Comparison of ENCODE assay signal across 8 cellular contexts in genomic region chr9:92294297-92294676, GRCh38. TPM values are rescaled to one million over a fixed set of nuclear protein-coding genes. Genes with fewer than 3 reads are reported as not detected.
DNase-seq lines count a peak whose midpoint lies in the region; ATAC-seq and TF ChIP-seq lines count a peak whose summit lies in the region.

No MANE protein-coding gene starts in this region.

- DNase-seq in activated CD8-positive, alpha-beta memory T cell treated with anti-CD3 and anti-CD28 coated beads for 24 hours, result peak; percentile 71
- DNase-seq in activated CD8-positive, alpha-beta memory T cell treated with anti-CD3 and anti-CD28 coated beads, Interleukin-2, amount 50 U/mL, for 4 hours, result no peak
- peak; percentile 30 for DNase-seq in RPMI8226
- no peak for DNase-seq in coronary artery (ENCODE audit: low spot score)
- no peak for DNase-seq in mesothelial cell of epicardium (ENCODE audit: low spot score in 2 of 2, unreplicated experiment in 2 of 2)
- no peak for DNase-seq in KG1 (lab: John Stamatoyannopoulos, UW)

- H3K27ac ChIP-seq in coronary artery (peak overlapping the region; percentile 52 to 75), urinary bladder (ENCODE audit: low read depth) (no peak overlapping the region)

- H3K4me1 Mint-ChIP-seq in mesothelial cell of epicardium, result peaks cover 39% of the 10 kb centered on the region

- no peaks in the 10 kb centered on the region for H3K27me3 Mint-ChIP-seq in mesothelial cell of epicardium (ENCODE audit: low read depth)

- H3K27ac Mint-ChIP-seq in mesothelial cell of epicardium, result peak overlapping the region; percentile 99

- TF ChIP-seq CTCF in coronary artery (IDR thresholded peaks at IDR 0.05) (no peak), mesothelial cell of epicardium (IDR thresholded peaks at IDR 0.05; ENCODE audit: unreplicated experiment) (no peak)

- H3K36me3 ChIP-seq in urinary bladder (ENCODE audit: insufficient read depth), result no peaks in the 10 kb centered on the region

- peak overlapping the region; percentile 98 for H3K4me3 Mint-ChIP-seq in mesothelial cell of epicardium

- peaks cover 6% of the 10 kb centered on the region for H3K9me3 Mint-ChIP-seq in mesothelial cell of epicardium

- ATAC-seq in GM21528 (IDR thresholded peaks at IDR 0.05; ENCODE audit: low FRiP score, unreplicated experiment), result no peak

- whole genome bisulfite sequencing in urinary bladder, result 17% methylated on average over 13 of the region's 13 CpGs

- H3K36me3 Mint-ChIP-seq in mesothelial cell of epicardium, result peaks cover 30% of the 10 kb centered on the region

- H3K4me3 ChIP-seq in coronary artery (peak overlapping the region; percentile 77), urinary bladder (ENCODE audit: low read depth, low read length) (peak overlapping the region; percentile 63)

- H3K4me1 ChIP-seq in urinary bladder (ENCODE audit: insufficient read depth), result no peaks in the 10 kb centered on the region

RNA-seq across cellular contexts. Expression of gene IARS1, which starts 0.8 kb away (rescaled TPM):
- total RNA-seq in mesothelial cell of epicardium (117 to 127 TPM (median 126 TPM) in 3 replicates), urinary bladder (182 TPM)
- polyA plus RNA-seq in urinary bladder, result 33.3 TPM

RNA-seq across cellular contexts. Expression of gene NOL8, which starts 30.9 kb away (rescaled TPM):
- total RNA-seq in mesothelial cell of epicardium, result 39.0 to 43.4 TPM (median 42.7 TPM) in 3 replicates
- 46.3 TPM for total RNA-seq in urinary bladder
- 17.2 TPM for polyA plus RNA-seq in urinary bladder

RNA-seq across cellular contexts. Expression of gene CENPP, which starts 31.5 kb away (rescaled TPM):
- 6.0 to 7.8 TPM (median 7.4 TPM) in 3 replicates for total RNA-seq in mesothelial cell of epicardium
- 20.9 TPM for total RNA-seq in urinary bladder
- 2.7 TPM for polyA plus RNA-seq in urinary bladder

Comparison
In these comparisons a context has a peak if more than half of its experiments do, and no peak if none do; other contexts are left out.
1. DNase-seq: peak in activated CD8-positive, alpha-beta memory T cell treated with anti-CD3 and anti-CD28 coated beads for 24 hours (single experiment) and RPMI8226 (single experiment); none in activated CD8-positive, alpha-beta memory T cell treated with anti-CD3 and anti-CD28 coated beads, Interleukin-2, amount 50 U/mL, for 4 hours (single experiment), coronary artery (single experiment), mesothelial cell of epicardium (0 of 2) and KG1 (single experiment).